ENCODE assay signal across 15 cellular contexts in the genomic region with DNA sequence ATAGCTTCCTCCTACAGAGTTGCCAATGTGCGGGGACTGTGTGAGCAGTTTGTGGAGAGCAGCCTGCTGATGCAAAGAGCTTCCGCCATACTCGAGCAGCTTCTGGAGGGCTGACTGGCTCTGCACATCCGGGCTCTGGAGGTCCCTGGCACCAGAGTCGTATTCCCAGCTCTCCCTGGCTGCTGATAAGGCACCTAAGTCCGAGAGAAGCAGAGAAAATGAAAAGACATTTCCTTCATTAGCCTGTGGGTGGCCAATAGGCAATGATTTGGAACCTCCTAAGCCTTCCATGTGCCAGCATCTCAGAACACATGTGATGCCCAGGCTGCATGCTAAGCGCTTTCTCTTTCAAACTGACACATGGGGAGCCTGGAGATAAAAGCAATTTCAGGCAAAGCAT.
DNase-seq lines count a peak whose midpoint lies in the region; ATAC-seq, FAIRE-seq and TF ChIP-seq lines count a peak whose summit lies in the region.
"Had no signal": no experiment of that assay in that cellular context is flagged by ENCODE, and none has a peak within 500 bp of the region (broad histone marks: within the 10 kb centered on the region; RNA-seq: fewer than 3 reads in every experiment).

No MANE protein-coding gene starts in this region.

- CTCF ChIA-PET in A549 (lab: Yijun Ruan, JAX) (no interaction called here), Calu3 (lab: Charles Lee) (no interaction called here)

- no peak for TF ChIP-seq RAD21 in A549 (conservative IDR thresholded peaks at IDR 0.05 in 1 of 2, IDR thresholded peaks at IDR 0.05 in 1 of 2)

- TF ChIP-seq EP300 in A549 (IDR thresholded peaks at IDR 0.05): no peak

- no peaks in the 10 kb centered on the region for H3K9me2 ChIP-seq in GM23248 (ENCODE audit: insufficient read depth)

- no peak overlapping the region for H3K4me3 Mint-ChIP-seq in Calu3 (ENCODE audit: low read depth, unreplicated experiment)
- H3K4me3 Mint-ChIP-seq: activated naive CD4-positive, alpha-beta T cell treated with anti-CD3 and anti-CD28 coated beads for 36 hours had no signal

- no peaks in the 10 kb centered on the region for H3K27me3 ChIP-seq in GM23248 (replicated peaks; ENCODE audit: insufficient read depth)
- H3K27me3 ChIP-seq: body of pancreas, testis had no signal

- H3K36me3 Mint-ChIP-seq in Calu3 (ENCODE audit: insufficient read depth, unreplicated experiment): no peaks in the 10 kb centered on the region

- no peaks in the 10 kb centered on the region for H3F3A ChIP-seq in GM23248 (ENCODE audit: insufficient read depth)

- no peak for FAIRE-seq in A549 (lab: Jason Lieb, UNC)

- no peaks in the 10 kb centered on the region for H3K27me3 Mint-ChIP-seq in Calu3 (ENCODE audit: unreplicated experiment)

- H3K27ac ChIP-seq in A549 (no peak overlapping the region), GM23248 (no peak overlapping the region)
- H3K27ac ChIP-seq: body of pancreas, KMS-11, SK-N-MC, testis had no signal

- H3K9me3 Mint-ChIP-seq in Calu3 (ENCODE audit: low read depth, unreplicated experiment): no peaks in the 10 kb centered on the region
- H3K9me3 Mint-ChIP-seq: activated naive CD4-positive, alpha-beta T cell treated with anti-CD3 and anti-CD28 coated beads for 36 hours had no signal

- H2AFZ ChIP-seq in GM23248: peak overlapping the region; percentile 57

- H3K4me2 ChIP-seq in A549 (no peak overlapping the region), GM23248 (ENCODE audit: unreplicated experiment) (no peak overlapping the region)
- H3K4me2 ChIP-seq: KMS-11 had no signal

- H3K9me3 ChIP-seq in A549: no peaks in the 10 kb centered on the region
- H3K9me3 ChIP-seq in GM23248 (ENCODE audit: low read depth): no peaks in the 10 kb centered on the region
- H3K9me3 ChIP-seq: body of pancreas, testis had no signal

- H3K4me1 ChIP-seq in A549: no peaks in the 10 kb centered on the region
- H3K4me1 ChIP-seq in GM23248 (ENCODE audit: insufficient read depth): no peaks in the 10 kb centered on the region

- H3K9ac ChIP-seq in GM23248: no peak overlapping the region
- H3K9ac ChIP-seq: KMS-11 had no signal

- intact Hi-C loops in left cardiac atrium (cut with DNase I): loop anchor here in 1 of 2 donors (5.0 kb wide), 1 partner anchor 262 kb away; no protein-coding TSS in a partner anchor
- intact Hi-C loops in Calu3 (cut with micrococcal nuclease; ENCODE audit: unreplicated experiment): no loop called here

- H3K4me3 ChIP-seq in A549 (no peak overlapping the region), GM23248 (no peak overlapping the region)
- H3K4me3 ChIP-seq: body of pancreas, SK-N-MC, testis had no signal

- H3K4me1 Mint-ChIP-seq in Calu3 (ENCODE audit: low read depth, unreplicated experiment): no peaks in the 10 kb centered on the region

- H3K27ac Mint-ChIP-seq in Calu3 (ENCODE audit: unreplicated experiment): no peak overlapping the region
- H3K27ac Mint-ChIP-seq: activated naive CD4-positive, alpha-beta T cell treated with anti-CD3 and anti-CD28 coated beads for 36 hours had no signal

- no peak for TF ChIP-seq POLR2A in A549 (IDR thresholded peaks at IDR 0.05; ENCODE audit: low read length)

- WGBS in A549 (ENCODE audit: missing lambda C conversion rate): 37% methylated on average over 7 of the region's 7 CpGs
- 27 to 28% methylated on average over 7 of the region's 7 CpGs for WGBS in GM23248 (ENCODE audit: low coverage in 1 of 2, low lambda C conversion rate in 2 of 2, missing lambda C conversion rate in 2 of 2), 2 experiments

- BruUV-seq in Calu3 (replicated peaks; lab: Mats Ljungman, UMichigan): no TSS peak

- ATAC-seq in A549 (peak; percentile 27 to 69; a peak in 4 of 6 replicates), left cardiac atrium (peak; percentile 38 to 62)
- ATAC-seq: body of pancreas had no signal

- DNase-seq in A549 (ENCODE audit: low read depth in 1 of 2, low spot score in 1 of 2) (peak in 1 of 2 experiments; percentile 12), GM23248 (peak; percentile 38), SHP77 treated with DMSO at 0.1 percent for 48 hours (lab: John Stamatoyannopoulos, UW) (peak; percentile 70), left cardiac atrium (peak; percentile 52), NCI-H345 treated with DMSO at 0.1 percent for 48 hours (lab: John Stamatoyannopoulos, UW; ENCODE audit: unreplicated experiment) (no peak), DMS153 treated with DMSO at 0.1 percent for 48 hours (lab: John Stamatoyannopoulos, UW; ENCODE audit: unreplicated experiment) (no peak), NCI-H2227 treated with DMSO at 0.1 percent for 48 hours (lab: John Stamatoyannopoulos, UW) (no peak), Calu3 (no peak)
- DNase-seq: activated naive CD4-positive, alpha-beta T cell treated with anti-CD3 and anti-CD28 coated beads for 36 hours; body of pancreas; GOT3; NCI-H187; testis had no signal

- no peaks in the 10 kb centered on the region for H3K79me2 ChIP-seq in GM23248 (ENCODE audit: insufficient read depth)

- no peaks in the 10 kb centered on the region for H3K36me3 ChIP-seq in GM23248 (ENCODE audit: low read depth)

- TF ChIP-seq CTCF in A549 (IDR thresholded peaks at IDR 0.05) (no peak), Calu3 (IDR thresholded peaks at IDR 0.05; ENCODE audit: unreplicated experiment) (no peak)

- H4K20me1 ChIP-seq in GM23248 (ENCODE audit: insufficient read depth): no peaks in the 10 kb centered on the region

- in situ Hi-C loops in GM23248 (cut with MboI): no loop called here

- POLR2A ChIA-PET in A549 (lab: Yijun Ruan, JAX): no interaction called here

TF ChIP-seq in A549, 52 proteins besides CTCF, POLR2A, EP300 and RAD21:
- no peak for TF ChIP-seq EHMT2 (IDR thresholded peaks at IDR 0.05; ENCODE audit: low read depth)
- no peak for TF ChIP-seq PHF8 (IDR thresholded peaks at IDR 0.05; ENCODE audit: borderline replicate concordance, low read depth)
- TF ChIP-seq POLR2AphosphoS2 (conservative IDR thresholded peaks at IDR 0.05; ENCODE audit: low read length): no peak
- TF ChIP-seq ZNF302 (CRISPR knock-in tag; IDR thresholded peaks at IDR 0.05): no peak
- no peak for TF ChIP-seq RCOR1 (IDR thresholded peaks at IDR 0.05; ENCODE audit: low read depth, low read length)
- TF ChIP-seq FOXS1 (CRISPR knock-in tag; IDR thresholded peaks at IDR 0.05): no peak
- TF ChIP-seq TP53 (CRISPR knock-in tag; IDR thresholded peaks at IDR 0.05): no peak
- no peak for TF ChIP-seq NPAS2 (CRISPR knock-in tag; IDR thresholded peaks at IDR 0.05; ENCODE audit: borderline replicate concordance)
- TF ChIP-seq JUNB (IDR thresholded peaks at IDR 0.05): no peak

Comparison
In these comparisons a context has a peak if more than half of its experiments do, and no peak if none do; other contexts are left out.
1. DNase-seq: peak in GM23248 (single experiment), SHP77 treated with DMSO at 0.1 percent for 48 hours (single experiment) and left cardiac atrium (single experiment); none in NCI-H345 treated with DMSO at 0.1 percent for 48 hours (single experiment), DMS153 treated with DMSO at 0.1 percent for 48 hours (single experiment), NCI-H2227 treated with DMSO at 0.1 percent for 48 hours (single experiment) and Calu3 (single experiment).